21 cellular contexts compared by ENCODE assay signal in genomic region chr14:55200646-55201045, GRCh38. TPM values are rescaled to one million over a fixed set of nuclear protein-coding genes. Genes with fewer than 3 reads are reported as not detected.
A peak's percentile ranks its signal among the peaks of the same experiment; 100 is the strongest.
DNase-seq lines count a peak whose midpoint lies in the region; ATAC-seq and TF ChIP-seq lines count a peak whose summit lies in the region.
"Had no signal": no experiment of that assay in that cellular context is flagged by ENCODE, and none has a peak within 500 bp of the region (broad histone marks: within the 10 kb centered on the region; RNA-seq: fewer than 3 reads in every experiment).

No MANE protein-coding gene starts in this region.

- DNase-seq in cerebellar cortex (ENCODE audit: low spot score): peak; percentile 7
- peak; percentile 51 to 66 (median 56) for DNase-seq in ovary
- DNase-seq in NCI-H1436 treated with DMSO at 0.1 percent for 48 hours (lab: John Stamatoyannopoulos, UW): no peak
- DNase-seq in amniotic stem cell (lab: John Stamatoyannopoulos, UW): no peak
- DNase-seq in T-helper 17 cell: no peak
- DNase-seq: ACHN; BE2C; C1 segment of cervical spinal cord; CD4-positive, CD25-positive, alpha-beta regulatory T cell; CD8-positive, alpha-beta memory T cell; COR-L47; DMS 273 treated with DMSO at 0.1 percent for 48 hours; DMS53; DND-41; EL; GM23248; KG1 had no signal

- no peak for ATAC-seq in HG03378 (IDR thresholded peaks at IDR 0.05; ENCODE audit: unreplicated experiment)
- ATAC-seq in T-helper 17 cell: no peak
- ATAC-seq: GM12878 had no signal

- H3K4me1 ChIP-seq in HUES48 (ENCODE audit: control insufficient read depth, insufficient read depth, low read length) (peaks cover 18% of the 10 kb centered on the region), ovary (ENCODE audit: insufficient read depth) (peaks cover 3% of the 10 kb centered on the region)
- H3K4me1 ChIP-seq: BE2C had no signal

- no peaks in the 10 kb centered on the region for H3K4me1 Mint-ChIP-seq in T-helper 17 cell
- H3K4me1 Mint-ChIP-seq: CD4-positive, CD25-positive, alpha-beta regulatory T cell; CD8-positive, alpha-beta memory T cell; IgD-negative memory B cell had no signal

- peaks cover 8% of the 10 kb centered on the region for H3K27me3 Mint-ChIP-seq in T-helper 17 cell

- no peak for TF ChIP-seq POLR2A in ovary (IDR thresholded peaks at IDR 0.05)

- TF ChIP-seq EP300 in ovary (IDR thresholded peaks at IDR 0.05): no peak

- H3K9ac ChIP-seq in HUES48 (ENCODE audit: low read depth, low read length): no peak overlapping the region; the same call in 1 of the 2 replicates
- H3K9ac ChIP-seq: GM23248 had no signal

- H3K4me3 Mint-ChIP-seq in T-helper 17 cell: no peak overlapping the region
- H3K4me3 Mint-ChIP-seq: CD4-positive, CD25-positive, alpha-beta regulatory T cell; CD8-positive, alpha-beta memory T cell; IgD-negative memory B cell had no signal

- H3K36me3 ChIP-seq in HUES48 (ENCODE audit: control insufficient read depth, insufficient read depth, low read length) (no peaks in the 10 kb centered on the region), ovary (no peaks in the 10 kb centered on the region)
- H3K36me3 ChIP-seq: BE2C had no signal

- intact Hi-C loops in ovary (cut with DNase I): no loop called here

- H3K9me3 ChIP-seq in HUES48 (ENCODE audit: control insufficient read depth, insufficient read depth, low read length): no peaks in the 10 kb centered on the region
- no peaks in the 10 kb centered on the region for H3K9me3 ChIP-seq in ovary
- H3K9me3 ChIP-seq in T-helper 17 cell (ENCODE audit: control insufficient read depth, low read length, poor library complexity, severe bottlenecking): no peaks in the 10 kb centered on the region
- H3K9me3 ChIP-seq: BE2C had no signal

- H3K27ac Mint-ChIP-seq in T-helper 17 cell: no peak overlapping the region
- H3K27ac Mint-ChIP-seq: CD4-positive, CD25-positive, alpha-beta regulatory T cell; CD8-positive, alpha-beta memory T cell; IgD-negative memory B cell had no signal

- H3K27me3 ChIP-seq in HUES48 (ENCODE audit: control insufficient read depth, insufficient read depth, low read length) (no peaks in the 10 kb centered on the region), ovary (no peaks in the 10 kb centered on the region)
- H3K27me3 ChIP-seq: BE2C had no signal

- WGBS in ovary, 3 donors: 11 to 22% (median 15%) methylated on average over 3 of the region's 3 CpGs

- H3K36me3 Mint-ChIP-seq in T-helper 17 cell (ENCODE audit: low read depth): no peaks in the 10 kb centered on the region
- H3K36me3 Mint-ChIP-seq: IgD-negative memory B cell had no signal

- H3K4me3 ChIP-seq in HUES48 (ENCODE audit: low read depth, low read length) (no peak overlapping the region), ovary (no peak overlapping the region)
- H3K4me3 ChIP-seq: GM12878, GM23248 had no signal

- no peak for TF ChIP-seq CTCF in ovary (IDR thresholded peaks at IDR 0.05)

- H3K27ac ChIP-seq in HUES48 (ENCODE audit: low read depth, low read length) (peak overlapping the region; percentile 51), ovary (peak overlapping the region in 1 of 2 donors; percentile 66)
- H3K27ac ChIP-seq: GM23248 had no signal

RNA-seq across cellular contexts. Expression of gene DLGAP5, which starts 9.3 kb away (rescaled TPM):
- total RNA-seq in ovary: under 1 TPM in 3 of 7 donors, not detected in 4; 0.43 to 0.69 (median 0.46) TPM
- under 1 TPM; 0.47 to 0.65 TPM for polyA plus RNA-seq in ovary
- under 1 TPM in 1 of 2 donors, not detected in 1; 0.12 TPM for total RNA-seq in T-helper 17 cell
- polyA plus RNA-seq: IgD-negative memory B cell had no signal

Comparison
In these comparisons a context has a peak if more than half of its experiments do, and no peak if none do; other contexts are left out.
1. DNase-seq: peak in cerebellar cortex (single experiment) and ovary (5 of 5); none in NCI-H1436 treated with DMSO at 0.1 percent for 48 hours (single experiment), amniotic stem cell (single experiment) and T-helper 17 cell (0 of 3).